In the genomic region with DNA sequence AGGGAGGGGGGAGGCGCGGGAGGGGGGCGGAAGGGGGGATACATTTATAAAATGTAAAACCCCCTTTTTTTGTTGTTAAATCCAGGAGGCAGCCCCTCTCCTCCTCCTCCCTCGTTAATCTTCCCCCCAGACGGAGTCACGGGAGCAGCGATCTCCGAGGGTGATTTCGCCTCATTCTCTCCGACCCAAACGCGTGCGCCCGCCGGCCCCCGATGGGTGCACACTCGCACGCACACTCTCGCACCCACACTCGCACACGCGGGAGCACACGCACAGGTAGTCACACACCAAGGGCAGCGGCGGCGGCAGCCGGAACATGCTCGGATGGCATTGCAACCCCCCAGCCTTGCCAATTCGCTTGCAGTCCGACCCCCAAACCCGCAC, we compare ENCODE assay signal across 8 cellular contexts. TPM values are rescaled to one million over a fixed set of nuclear protein-coding genes. Genes with fewer than 3 reads are reported as not detected.
DNase-seq lines count a peak whose midpoint lies in the region; ATAC-seq and TF ChIP-seq lines count a peak whose summit lies in the region.

No MANE protein-coding gene starts in this region.

- H3K27me3 ChIP-seq in OCI-LY3 (ENCODE audit: low read depth, low read length) (peaks cover 5% of the 10 kb centered on the region; the same call in 1 of the 2 replicates), prostate gland (replicated peaks; ENCODE audit: insufficient read depth) (no peaks in the 10 kb centered on the region)

- no peak for ATAC-seq in HG02970 (IDR thresholded peaks at IDR 0.05; ENCODE audit: low FRiP score, unreplicated experiment)

- peak overlapping the region; percentile 100 for H3K9ac ChIP-seq in OCI-LY3 (ENCODE audit: low read length)

- peak overlapping the region; percentile 98 for H3K4me2 ChIP-seq in OCI-LY3 (ENCODE audit: low read length)

- no peak overlapping the region for H2AFZ ChIP-seq in OCI-LY3 (ENCODE audit: low read depth, low read length)

- intact Hi-C loops in prostate gland (cut with DNase I), result no loop called here

- peak overlapping the region; percentile 94 for H3K27ac Mint-ChIP-seq in glutamatergic neuron (ENCODE audit: unreplicated experiment)

- TF ChIP-seq CTCF in OCI-LY3 (IDR thresholded peaks at IDR 0.05; ENCODE audit: low read depth, low read length) (no peak), glutamatergic neuron (IDR thresholded peaks at IDR 0.05; ENCODE audit: partially characterized antibody, unreplicated experiment) (no peak), prostate gland (IDR thresholded peaks at IDR 0.05) (no peak)

- peaks cover 6% of the 10 kb centered on the region for H3K27me3 Mint-ChIP-seq in glutamatergic neuron (ENCODE audit: unreplicated experiment)

- H3K4me3 ChIP-seq in OCI-LY3 (ENCODE audit: low read length) (peak overlapping the region; percentile 96), prostate gland (peak overlapping the region; percentile 88 to 96)

- H3K27ac ChIP-seq in OCI-LY3 (ENCODE audit: low read length) (peak overlapping the region; percentile 94), prostate gland (peak overlapping the region; percentile 99 to 100)

- peaks cover 22% of the 10 kb centered on the region for H3K36me3 ChIP-seq in OCI-LY3 (replicated peaks; ENCODE audit: low read depth, low read length)
- no peaks in the 10 kb centered on the region for H3K36me3 ChIP-seq in prostate gland

- H3K36me3 Mint-ChIP-seq in glutamatergic neuron (ENCODE audit: unreplicated experiment), result no peaks in the 10 kb centered on the region

- TF ChIP-seq POLR2A in GM19099 (IDR thresholded peaks at IDR 0.05; ENCODE audit: extremely low read depth, insufficient read length, low read depth), result peak; percentile 36
- no peak for TF ChIP-seq POLR2A in prostate gland (IDR thresholded peaks at IDR 0.05)

- peaks cover 40% of the 10 kb centered on the region for H3K4me1 ChIP-seq in OCI-LY3 (ENCODE audit: low read length)
- H3K4me1 ChIP-seq in prostate gland (replicated peaks), result peaks cover 12% of the 10 kb centered on the region

- H3K9me3 Mint-ChIP-seq in glutamatergic neuron (ENCODE audit: unreplicated experiment), result peaks cover 14% of the 10 kb centered on the region

- peak; percentile 59 for DNase-seq in activated T-helper 9 cell treated with anti-CD3 and anti-CD28 coated beads, Interleukin-2, amount 50 U/mL, for 16 hours (ENCODE audit: low read depth)
- DNase-seq in glutamatergic neuron (peak; percentile 58), prostate gland (ENCODE audit: low spot score) (peak; percentile 39), D341Med (ENCODE audit: low spot score) (no peak), DMS114 treated with DMSO at 0.1 percent for 48 hours (lab: John Stamatoyannopoulos, UW; ENCODE audit: unreplicated experiment) (no peak)

- H3K4me3 Mint-ChIP-seq in glutamatergic neuron (ENCODE audit: unreplicated experiment), result peak overlapping the region; percentile 94

- no peaks in the 10 kb centered on the region for H3K4me1 Mint-ChIP-seq in glutamatergic neuron (ENCODE audit: low read depth, unreplicated experiment)

- peaks cover 36% of the 10 kb centered on the region for H4K20me1 ChIP-seq in OCI-LY3 (ENCODE audit: insufficient read depth, low read length)

- H3K79me2 ChIP-seq in OCI-LY3 (ENCODE audit: low read length), result peaks cover 78% of the 10 kb centered on the region

- H3K9me3 ChIP-seq in OCI-LY3 (ENCODE audit: insufficient read depth, low read length) (no peaks in the 10 kb centered on the region), prostate gland (no peaks in the 10 kb centered on the region)

- WGBS in prostate gland, result 2% methylated on average over 24 of the region's 31 CpGs

RNA-seq across cellular contexts. Expression of a gene that starts 0.5 kb away (rescaled TPM):
- total RNA-seq in glutamatergic neuron (ENCODE audit: unreplicated experiment) (134 TPM), prostate gland (10 to 100 TPM; 52.6 to 70.8 TPM)

Comparison
In these comparisons a context has a peak if more than half of its experiments do, and no peak if none do; other contexts are left out.
1. DNase-seq: peak in activated T-helper 9 cell treated with anti-CD3 and anti-CD28 coated beads, Interleukin-2, amount 50 U/mL, for 16 hours (single experiment), glutamatergic neuron (single experiment) and prostate gland (single experiment); none in D341Med (single experiment) and DMS114 treated with DMSO at 0.1 percent for 48 hours (single experiment).